27 cellular contexts compared by ENCODE assay signal in genomic region chr1:1124786-1125642, GRCh38. TPM values are rescaled to one million over a fixed set of nuclear protein-coding genes. Genes with fewer than 3 reads are reported as not detected.
DNase-seq lines count a peak whose midpoint lies in the region; ATAC-seq and TF ChIP-seq lines count a peak whose summit lies in the region.
"Had no signal": no experiment of that assay in that cellular context is flagged by ENCODE, and none has a peak within 500 bp of the region (broad histone marks: within the 10 kb centered on the region; RNA-seq: fewer than 3 reads in every experiment).

No MANE protein-coding gene starts in this region.

- H3K9me3 ChIP-seq in endodermal cell (ENCODE audit: control insufficient read depth, low read length), result no peaks in the 10 kb centered on the region
- no peaks in the 10 kb centered on the region for H3K9me3 ChIP-seq in mucosa of stomach (ENCODE audit: control insufficient read depth, low read length)
- H3K9me3 ChIP-seq: neutrophil, right atrium auricular region, testis had no signal

- H3K27me3 ChIP-seq in H7 (ENCODE audit: control insufficient read depth, insufficient read depth, low read length), result no peaks in the 10 kb centered on the region; the same call in 1 of the 2 replicates
- H3K27me3 ChIP-seq in endodermal cell (ENCODE audit: control insufficient read depth, insufficient read depth, low read length, poor library complexity, severe bottlenecking), result no peaks in the 10 kb centered on the region
- peaks cover 5% of the 10 kb centered on the region for H3K27me3 ChIP-seq in mucosa of stomach (ENCODE audit: control insufficient read depth, insufficient read depth, low read length)
- H3K27me3 ChIP-seq: right atrium auricular region, testis had no signal

- H3K27ac ChIP-seq in 22Rv1 (peak overlapping the region; percentile 66), endodermal cell (ENCODE audit: low read depth, low read length) (no peak overlapping the region)
- H3K27ac ChIP-seq: neutrophil, right atrium auricular region, testis had no signal

- no peaks in the 10 kb centered on the region for H3K36me3 Mint-ChIP-seq in endodermal cell (ENCODE audit: low read depth)
- H3K36me3 Mint-ChIP-seq: activated naive CD4-positive, alpha-beta T cell treated with anti-CD3 and anti-CD28 coated beads, Interleukin-2, amount 50 U/mL, for 24 hours; mesothelial cell of epicardium had no signal

- H3K9me3 Mint-ChIP-seq in endodermal cell, result peaks cover 2% of the 10 kb centered on the region
- H3K9me3 Mint-ChIP-seq: activated naive CD4-positive, alpha-beta T cell treated with anti-CD3 and anti-CD28 coated beads, Interleukin-2, amount 50 U/mL, for 24 hours; mesothelial cell of epicardium had no signal

- peak; percentile 17; the same call in 1 of the 2 replicates for TF ChIP-seq CTCF in 22Rv1 (IDR thresholded peaks at IDR 0.05)
- no peak for TF ChIP-seq CTCF in endodermal cell (conservative IDR thresholded peaks at IDR 0.05)
- TF ChIP-seq CTCF in GM10248 (IDR thresholded peaks at IDR 0.05; ENCODE audit: control extremely low read depth, extremely low read depth, low read depth, missing control alignments), result no peak

- WGBS in endodermal cell (ENCODE audit: insufficient coverage in 1 of 2, insufficient read length in 1 of 2), 2 experiments, result 86 to 89% methylated on average over 15 to 29 of the region's 29 CpGs

- H3K4me3 Mint-ChIP-seq in endodermal cell, result no peak overlapping the region
- H3K4me3 Mint-ChIP-seq: activated naive CD4-positive, alpha-beta T cell treated with anti-CD3 and anti-CD28 coated beads, Interleukin-2, amount 50 U/mL, for 24 hours; mesothelial cell of epicardium had no signal

- H3K4me1 Mint-ChIP-seq in endodermal cell, result peaks cover 2% of the 10 kb centered on the region
- H3K4me1 Mint-ChIP-seq: activated naive CD4-positive, alpha-beta T cell treated with anti-CD3 and anti-CD28 coated beads, Interleukin-2, amount 50 U/mL, for 24 hours had no signal

- H3K4me1 ChIP-seq in endodermal cell (ENCODE audit: control insufficient read depth, insufficient read depth, low read length), result no peaks in the 10 kb centered on the region
- H3K4me1 ChIP-seq in mucosa of stomach (ENCODE audit: control insufficient read depth, insufficient read depth, low read length), result peaks cover 60% of the 10 kb centered on the region

- H3K36me3 ChIP-seq in H7 (replicated peaks; ENCODE audit: control insufficient read depth, insufficient read depth, low read length) (no peaks in the 10 kb centered on the region), endodermal cell (ENCODE audit: control insufficient read depth, insufficient read depth, low read length) (no peaks in the 10 kb centered on the region), mucosa of stomach (ENCODE audit: control insufficient read depth, insufficient read depth, low read length) (no peaks in the 10 kb centered on the region)
- H3K36me3 ChIP-seq: neutrophil, right atrium auricular region had no signal

- H3K27ac Mint-ChIP-seq in endodermal cell, result no peak overlapping the region
- H3K27ac Mint-ChIP-seq: activated naive CD4-positive, alpha-beta T cell treated with anti-CD3 and anti-CD28 coated beads, Interleukin-2, amount 50 U/mL, for 24 hours; mesothelial cell of epicardium had no signal

- CTCF ChIA-PET in GM10248 (lab: Yijun Ruan, JAX), result interaction anchor here (1.0 to 5.3 kb wide), 7 partner anchors 8 to 168 kb away, joined by 3 to 87 read pairs (median 3); no protein-coding TSS in a partner anchor

- DNase-seq in H7 (peak; percentile 67), endodermal cell (peak; percentile 48), GM10248 (ENCODE audit: extremely low spot score) (no peak), NCI-H526 treated with DMSO at 0.1 percent for 48 hours (lab: John Stamatoyannopoulos, UW) (no peak)
- DNase-seq: ACHN; activated CD4-positive, alpha-beta T cell treated with anti-CD3 and anti-CD28 coated beads for 1 hour; activated CD8-positive, alpha-beta memory T cell treated with anti-CD3 and anti-CD28 coated beads for 24 hours; aorta; C1 segment of cervical spinal cord; central memory CD4-positive, alpha-beta T cell; GF-D8; NCI-H1092; NCI-H2081 treated with DMSO at 0.1 percent for 48 hours; testis had no signal

- peaks cover 3% of the 10 kb centered on the region for H3K27me3 Mint-ChIP-seq in endodermal cell (ENCODE audit: insufficient read depth)
- H3K27me3 Mint-ChIP-seq: activated naive CD4-positive, alpha-beta T cell treated with anti-CD3 and anti-CD28 coated beads, Interleukin-2, amount 50 U/mL, for 24 hours had no signal

- H3K4me3 ChIP-seq in H7 (ENCODE audit: insufficient read depth, low read depth, low read length) (no peak overlapping the region), endodermal cell (ENCODE audit: low read length) (no peak overlapping the region), mucosa of stomach (ENCODE audit: low read length) (peak overlapping the region; percentile 34)
- H3K4me3 ChIP-seq: right atrium auricular region, testis had no signal

- POLR2A ChIA-PET in GM10248 (lab: Yijun Ruan, JAX), result interaction anchor here (0.6 kb wide), 1 partner anchor 148 kb away, joined by 5 read pairs; the partner anchor contains the start of gene UBE2J2

- H3K9ac ChIP-seq in endodermal cell (ENCODE audit: extremely low read depth, low read length, poor library complexity, severe bottlenecking) (no peak overlapping the region), mucosa of stomach (ENCODE audit: low read length) (peak overlapping the region; percentile 56)

- ATAC-seq in GM19324 (IDR thresholded peaks at IDR 0.05; ENCODE audit: low FRiP score, unreplicated experiment) (no peak), HG02885 (IDR thresholded peaks at IDR 0.05; ENCODE audit: poor library complexity, unreplicated experiment) (no peak)

RNA-seq across cellular contexts. Expression of gene C1orf159, which starts 9.1 kb away (rescaled TPM):
- total RNA-seq in H7 (2014; rRNA removed; shearing (Covaris generic)), result 29.3 and 32.0 TPM in 2 replicates
- total RNA-seq in endodermal cell, result 10 to 100 TPM; 23.1 to 29.5 TPM
- polyA plus RNA-seq in endodermal cell (2013, experiment 1 of 2), result 22.6 TPM
- 22.5 TPM for polyA plus RNA-seq in endodermal cell (2013, experiment 2 of 2)

RNA-seq across cellular contexts. Expression of gene TTLL10, which starts 48.7 kb away (rescaled TPM):
- total RNA-seq in H7 (2014; rRNA removed; shearing (Covaris generic)), result not detected in 2 replicates
- total RNA-seq in endodermal cell, result 1 to 10 TPM in 1 of 2 donors, under 1 TPM in 1; 0.93 to 1.2 TPM
- 1.1 TPM for polyA plus RNA-seq in endodermal cell (2013, experiment 1 of 2)
- 0.21 TPM for polyA plus RNA-seq in endodermal cell (2013, experiment 2 of 2)
- total RNA-seq: epithelial cell of proximal tubule, H4, HT1080, NCI-H460, right atrium auricular region had no signal
- polyA plus RNA-seq: aorta, keratinocyte had no signal

RNA-seq across cellular contexts. Expression of gene RNF223, which starts 50.9 kb away (rescaled TPM):
- not detected in 2 replicates for total RNA-seq in H7 (2014; rRNA removed; shearing (Covaris generic))
- total RNA-seq in endodermal cell, result not detected
- polyA plus RNA-seq in endodermal cell (2013, experiment 1 of 2), result not detected
- not detected for polyA plus RNA-seq in endodermal cell (2013, experiment 2 of 2)
- total RNA-seq: aorta, H4, HT1080, NCI-H460, right atrium auricular region had no signal
- polyA plus RNA-seq: aorta had no signal

Comparison
In these comparisons a context has a peak if more than half of its experiments do, and no peak if none do; other contexts are left out.
1. DNase-seq: peak in H7 (single experiment) and endodermal cell (single experiment); none in GM10248 (single experiment) and NCI-H526 treated with DMSO at 0.1 percent for 48 hours (single experiment).